10 cellular contexts compared by ENCODE assay signal in genomic region chr1:25821630-25822091, GRCh38. TPM values are rescaled to one million over a fixed set of nuclear protein-coding genes. Genes with fewer than 3 reads are reported as not detected.
DNase-seq lines count a peak whose midpoint lies in the region; ATAC-seq and TF ChIP-seq lines count a peak whose summit lies in the region.
"Had no signal": no experiment of that assay in that cellular context is flagged by ENCODE, and none has a peak within 500 bp of the region (broad histone marks: within the 10 kb centered on the region; RNA-seq: fewer than 3 reads in every experiment).

No MANE protein-coding gene starts in this region.

- peak overlapping the region; percentile 86 to 98 for H3K4me3 ChIP-seq in right atrium auricular region
- peak overlapping the region; percentile 83 to 93 for H3K4me3 ChIP-seq in stomach smooth muscle (ENCODE audit: low read length in 2 of 2)

- H3K27ac ChIP-seq in right atrium auricular region (peak overlapping the region; percentile 91 to 92), stomach smooth muscle (ENCODE audit: low read length) (no peak overlapping the region)

- peaks cover 7% of the 10 kb centered on the region for H3K36me3 Mint-ChIP-seq in activated CD8-positive, alpha-beta memory T cell treated with anti-CD3 and anti-CD28 coated beads, Interleukin-2, amount 10 ng/mL, durations not matched to agents 7 days and 5 days
- peaks cover 16% of the 10 kb centered on the region for H3K36me3 Mint-ChIP-seq in activated T-helper 1 cell treated with anti-CD3 and anti-CD28 coated beads, Interleukin-12 subunit alpha, Interleukin-12 subunit beta, Interleukin-2, Interleukin-4 antibody, amounts not matched to agents 30 ng/mL and 10 ng/mL and 1 ng/mL, durations not matched to agents 14 hours and 24 hours and 36 hours (ENCODE audit: low read depth)

- H3K27ac Mint-ChIP-seq in activated CD8-positive, alpha-beta memory T cell treated with anti-CD3 and anti-CD28 coated beads, Interleukin-2, amount 10 ng/mL, durations not matched to agents 7 days and 5 days = peak overlapping the region; percentile 92
- H3K27ac Mint-ChIP-seq in activated T-helper 1 cell treated with anti-CD3 and anti-CD28 coated beads, Interleukin-12 subunit alpha, Interleukin-12 subunit beta, Interleukin-2, Interleukin-4 antibody, amounts not matched to agents 30 ng/mL and 10 ng/mL and 1 ng/mL, durations not matched to agents 14 hours and 24 hours and 36 hours = peak overlapping the region; percentile 44

- in situ Hi-C loops in GM13976 (cut with MboI; ENCODE audit: low sequenced_read_pairs, unreplicated experiment) = loop anchor here (25.0 kb wide), 1 partner anchor 409 kb away; the partner anchor contains the start of gene RHCE

- no peak for ATAC-seq in activated CD8-positive, alpha-beta memory T cell treated with anti-CD3 and anti-CD28 coated beads, Interleukin-2, amount 10 ng/mL, durations not matched to agents 7 days and 5 days
- ATAC-seq in HG02884 (IDR thresholded peaks at IDR 0.05; ENCODE audit: unreplicated experiment) = no peak

- H3K4me1 ChIP-seq in right atrium auricular region = peaks cover 0 to 44% of the 10 kb centered on the region in 2 donors
- peaks cover 28% of the 10 kb centered on the region for H3K4me1 ChIP-seq in stomach smooth muscle (ENCODE audit: control insufficient read depth, insufficient read depth, low read length)

- CTCF ChIA-PET in activated CD8-positive, alpha-beta memory T cell treated with anti-CD3 and anti-CD28 coated beads, Interleukin-2, amount 10 ng/mL, durations not matched to agents 7 days and 5 days (lab: Charles Lee) = interaction anchor here (0.9 to 2.9 kb wide), 7 partner anchors 9 to 301 kb away, joined by 3 to 11 read pairs (median 4); partner anchors contain the start of gene PAFAH2

- intact Hi-C loops in activated T-helper 1 cell treated with anti-CD3 and anti-CD28 coated beads, Interleukin-12 subunit alpha, Interleukin-12 subunit beta, Interleukin-2, Interleukin-4 antibody, amounts not matched to agents 30 ng/mL and 10 ng/mL and 1 ng/mL, durations not matched to agents 14 hours and 24 hours and 36 hours (cut with micrococcal nuclease) = no loop called here

- H3K36me3 ChIP-seq in right atrium auricular region = peaks cover 16% of the 10 kb centered on the region
- peaks cover 7 to 16% of the 10 kb centered on the region in 2 donors for H3K36me3 ChIP-seq in stomach smooth muscle (ENCODE audit: control insufficient read depth in 2 of 2, insufficient read depth in 2 of 2, low read length in 2 of 2)

- no peaks in the 10 kb centered on the region for H3K9me3 ChIP-seq in right atrium auricular region
- H3K9me3 ChIP-seq in stomach smooth muscle (ENCODE audit: control insufficient read depth in 2 of 2, low read length in 2 of 2) = no peaks in the 10 kb centered on the region

- H3K4me3 Mint-ChIP-seq in activated CD8-positive, alpha-beta memory T cell treated with anti-CD3 and anti-CD28 coated beads, Interleukin-2, amount 10 ng/mL, durations not matched to agents 7 days and 5 days = peak overlapping the region; percentile 91
- H3K4me3 Mint-ChIP-seq in activated T-helper 1 cell treated with anti-CD3 and anti-CD28 coated beads, Interleukin-12 subunit alpha, Interleukin-12 subunit beta, Interleukin-2, Interleukin-4 antibody, amounts not matched to agents 30 ng/mL and 10 ng/mL and 1 ng/mL, durations not matched to agents 14 hours and 24 hours and 36 hours = peak overlapping the region; percentile 93

- peaks cover 23% of the 10 kb centered on the region for H3K4me1 Mint-ChIP-seq in activated CD8-positive, alpha-beta memory T cell treated with anti-CD3 and anti-CD28 coated beads, Interleukin-2, amount 10 ng/mL, durations not matched to agents 7 days and 5 days
- H3K4me1 Mint-ChIP-seq in activated T-helper 1 cell treated with anti-CD3 and anti-CD28 coated beads, Interleukin-12 subunit alpha, Interleukin-12 subunit beta, Interleukin-2, Interleukin-4 antibody, amounts not matched to agents 30 ng/mL and 10 ng/mL and 1 ng/mL, durations not matched to agents 14 hours and 24 hours and 36 hours (ENCODE audit: low read depth) = peaks cover 35% of the 10 kb centered on the region

- DNase-seq in activated CD8-positive, alpha-beta memory T cell treated with anti-CD3 and anti-CD28 coated beads, Interleukin-2, amount 10 ng/mL, durations not matched to agents 7 days and 5 days = no peak
- DNase-seq in activated CD8-positive, alpha-beta memory T cell treated with anti-CD3 and anti-CD28 coated beads, Interleukin-2, amount 50 U/mL, for 4 hours = no peak
- no peak for DNase-seq in activated T-helper 1 cell treated with anti-CD3 and anti-CD28 coated beads, Interleukin-12 subunit alpha, Interleukin-12 subunit beta, Interleukin-2, Interleukin-4 antibody, amounts not matched to agents 30 ng/mL and 10 ng/mL and 1 ng/mL, durations not matched to agents 14 hours and 24 hours and 36 hours (ENCODE audit: low spot score)
- DNase-seq in right atrium auricular region (ENCODE audit: low spot score) (no peak), GM13976 (ENCODE audit: low spot score) (no peak), T1000 (lab: John Stamatoyannopoulos, UW) (no peak)
- DNase-seq: C1 segment of cervical spinal cord, HCEC 1CT had no signal

- H3K9ac ChIP-seq in stomach smooth muscle (ENCODE audit: low read length in 2 of 2) = peak overlapping the region; percentile 85 to 90

- TF ChIP-seq CTCF in right atrium auricular region (IDR thresholded peaks at IDR 0.05) (no peak), GM13976 (IDR thresholded peaks at IDR 0.05; ENCODE audit: borderline replicate concordance, control extremely low read depth, extremely low read depth, insufficient read depth, missing control alignments) (no peak)

- no peaks in the 10 kb centered on the region for H3K9me3 Mint-ChIP-seq in activated CD8-positive, alpha-beta memory T cell treated with anti-CD3 and anti-CD28 coated beads, Interleukin-2, amount 10 ng/mL, durations not matched to agents 7 days and 5 days (ENCODE audit: low read depth)
- H3K9me3 Mint-ChIP-seq in activated T-helper 1 cell treated with anti-CD3 and anti-CD28 coated beads, Interleukin-12 subunit alpha, Interleukin-12 subunit beta, Interleukin-2, Interleukin-4 antibody, amounts not matched to agents 30 ng/mL and 10 ng/mL and 1 ng/mL, durations not matched to agents 14 hours and 24 hours and 36 hours = no peaks in the 10 kb centered on the region

- no peaks in the 10 kb centered on the region for H3K27me3 Mint-ChIP-seq in activated CD8-positive, alpha-beta memory T cell treated with anti-CD3 and anti-CD28 coated beads, Interleukin-2, amount 10 ng/mL, durations not matched to agents 7 days and 5 days
- no peaks in the 10 kb centered on the region for H3K27me3 Mint-ChIP-seq in activated T-helper 1 cell treated with anti-CD3 and anti-CD28 coated beads, Interleukin-12 subunit alpha, Interleukin-12 subunit beta, Interleukin-2, Interleukin-4 antibody, amounts not matched to agents 30 ng/mL and 10 ng/mL and 1 ng/mL, durations not matched to agents 14 hours and 24 hours and 36 hours (ENCODE audit: insufficient read depth)

- H3K27me3 ChIP-seq in right atrium auricular region = no peaks in the 10 kb centered on the region
- H3K27me3 ChIP-seq in stomach smooth muscle (ENCODE audit: control insufficient read depth in 1 of 2, insufficient read depth in 2 of 2, low read length in 2 of 2) = no peaks in the 10 kb centered on the region

RNA-seq across cellular contexts. Expression of gene MTFR1L, which starts 1.9 kb away (rescaled TPM):
- 10 to 100 TPM; 28.9 to 31.2 TPM for total RNA-seq in activated CD8-positive, alpha-beta memory T cell treated with anti-CD3 and anti-CD28 coated beads, Interleukin-2, amount 10 ng/mL, durations not matched to agents 7 days and 5 days
- 29.3 and 30.0 TPM in 2 replicates for total RNA-seq in activated T-helper 1 cell treated with anti-CD3 and anti-CD28 coated beads, Interleukin-12 subunit alpha, Interleukin-12 subunit beta, Interleukin-2, Interleukin-4 antibody, amounts not matched to agents 30 ng/mL and 10 ng/mL and 1 ng/mL, durations not matched to agents 14 hours and 24 hours and 36 hours
- total RNA-seq in right atrium auricular region = 100 to 1,000 TPM; 154 to 303 TPM

RNA-seq across cellular contexts. Expression of gene SELENON, which starts 21.7 kb away (rescaled TPM):
- total RNA-seq in activated CD8-positive, alpha-beta memory T cell treated with anti-CD3 and anti-CD28 coated beads, Interleukin-2, amount 10 ng/mL, durations not matched to agents 7 days and 5 days = 1 to 10 TPM; 2.7 to 2.9 TPM
- total RNA-seq in activated T-helper 1 cell treated with anti-CD3 and anti-CD28 coated beads, Interleukin-12 subunit alpha, Interleukin-12 subunit beta, Interleukin-2, Interleukin-4 antibody, amounts not matched to agents 30 ng/mL and 10 ng/mL and 1 ng/mL, durations not matched to agents 14 hours and 24 hours and 36 hours = 5.2 and 5.3 TPM in 2 replicates
- 10 to 100 TPM; 31.7 to 34.2 TPM for total RNA-seq in right atrium auricular region

RNA-seq across cellular contexts. Expression of gene AUNIP, which starts 37.6 kb away (rescaled TPM):
- total RNA-seq in activated CD8-positive, alpha-beta memory T cell treated with anti-CD3 and anti-CD28 coated beads, Interleukin-2, amount 10 ng/mL, durations not matched to agents 7 days and 5 days = 1 to 10 TPM; 8.1 to 9.8 TPM
- 10.2 and 12.3 TPM in 2 replicates for total RNA-seq in activated T-helper 1 cell treated with anti-CD3 and anti-CD28 coated beads, Interleukin-12 subunit alpha, Interleukin-12 subunit beta, Interleukin-2, Interleukin-4 antibody, amounts not matched to agents 30 ng/mL and 10 ng/mL and 1 ng/mL, durations not matched to agents 14 hours and 24 hours and 36 hours
- total RNA-seq in right atrium auricular region = not detected

RNA-seq across cellular contexts. Expression of gene PAQR7, which starts 53.8 kb away (rescaled TPM):
- total RNA-seq in activated CD8-positive, alpha-beta memory T cell treated with anti-CD3 and anti-CD28 coated beads, Interleukin-2, amount 10 ng/mL, durations not matched to agents 7 days and 5 days = 1 to 10 TPM; 2.2 to 5.0 TPM
- 5.8 and 6.1 TPM in 2 replicates for total RNA-seq in activated T-helper 1 cell treated with anti-CD3 and anti-CD28 coated beads, Interleukin-12 subunit alpha, Interleukin-12 subunit beta, Interleukin-2, Interleukin-4 antibody, amounts not matched to agents 30 ng/mL and 10 ng/mL and 1 ng/mL, durations not matched to agents 14 hours and 24 hours and 36 hours
- 1 to 10 TPM in 1 of 2 donors, under 1 TPM in 1; 0.85 to 2.9 TPM for total RNA-seq in right atrium auricular region

Comparison
In these comparisons a context has a peak if more than half of its experiments do, and no peak if none do; other contexts are left out.
1. RNA of gene AUNIP, which starts 37.6 kb away (total RNA-seq): 10.2 to 12.3 TPM in activated T-helper 1 cell treated with anti-CD3 and anti-CD28 coated beads, Interleukin-12 subunit alpha, Interleukin-12 subunit beta, Interleukin-2, Interleukin-4 antibody, amounts not matched to agents 30 ng/mL and 10 ng/mL and 1 ng/mL, durations not matched to agents 14 hours and 24 hours and 36 hours and 8.1 to 9.8 TPM in activated CD8-positive, alpha-beta memory T cell treated with anti-CD3 and anti-CD28 coated beads, Interleukin-2, amount 10 ng/mL, durations not matched to agents 7 days and 5 days; not detected in right atrium auricular region; every median in the first group is over 4 times any median in the second.